Comparison of ENCODE assay signal across 15 cellular contexts in genomic region chr11:15157181-15157580, GRCh38. TPM values are rescaled to one million over a fixed set of nuclear protein-coding genes. Genes with fewer than 3 reads are reported as not detected.
DNase-seq lines count a peak whose midpoint lies in the region; ATAC-seq and TF ChIP-seq lines count a peak whose summit lies in the region.
"Had no signal": no experiment of that assay in that cellular context is flagged by ENCODE, and none has a peak within 500 bp of the region (broad histone marks: within the 10 kb centered on the region; RNA-seq: fewer than 3 reads in every experiment).

No MANE protein-coding gene starts in this region.

- H3K27me3 ChIP-seq in RWPE2 (ENCODE audit: insufficient read depth, poor library complexity, severe bottlenecking) = no peaks in the 10 kb centered on the region
- H3K27me3 ChIP-seq in tibial artery = no peaks in the 10 kb centered on the region
- H3K27me3 ChIP-seq: adrenal gland had no signal

- DNase-seq in EH (ENCODE audit: low read depth) = peak; percentile 92
- no peak for DNase-seq in RWPE2 (ENCODE audit: low spot score)
- peak; percentile 99 for DNase-seq in fibroblast of mammary gland (ENCODE audit: low read depth)
- peak; percentile 96 for DNase-seq in renal cortical epithelial cell (ENCODE audit: low read depth)
- no peak for DNase-seq in mesenteric fat pad (ENCODE audit: low spot score)
- no peak for DNase-seq in RKO (ENCODE audit: low spot score)
- DNase-seq in ureter (ENCODE audit: low spot score) = no peak
- no peak for DNase-seq in tibial artery
- DNase-seq: adrenal gland, dorsolateral prefrontal cortex, kidney, NCI-H1105 had no signal

- TF ChIP-seq CTCF in RWPE2 (IDR thresholded peaks at IDR 0.05; ENCODE audit: poor library complexity, severe bottlenecking) (no peak), fibroblast of mammary gland (conservative IDR thresholded peaks at IDR 0.05; ENCODE audit: control insufficient read depth, insufficient read depth, low read depth, low read length) (no peak), tibial artery (IDR thresholded peaks at IDR 0.05) (no peak)

- H3K27ac ChIP-seq in RWPE2 (ENCODE audit: poor library complexity, severe bottlenecking) (peak overlapping the region; percentile 11), tibial artery (no peak overlapping the region)
- H3K27ac ChIP-seq: adrenal gland, dorsolateral prefrontal cortex, prostate gland had no signal

- H3K4me3 ChIP-seq in RWPE2 (ENCODE audit: severe bottlenecking) (no peak overlapping the region), fibroblast of mammary gland (ENCODE audit: control insufficient read depth, low read depth, low read length) (no peak overlapping the region), tibial artery (no peak overlapping the region)
- H3K4me3 ChIP-seq: adrenal gland, dorsolateral prefrontal cortex, prostate gland had no signal

- no peaks in the 10 kb centered on the region for H3K9me3 ChIP-seq in RWPE2 (ENCODE audit: severe bottlenecking)
- no peaks in the 10 kb centered on the region for H3K9me3 ChIP-seq in tibial artery
- H3K9me3 ChIP-seq: adrenal gland, prostate gland had no signal

- peak; percentile 74 for ATAC-seq in RWPE2 (ENCODE audit: low read depth)
- ATAC-seq: activated CD4-positive, CD25-positive, alpha-beta regulatory T cell treated with anti-CD3 and anti-CD28 coated beads, Interleukin-2, amount 50 U/mL, for 24 hours had no signal

- H3K4me1 ChIP-seq in RWPE2 (ENCODE audit: insufficient read depth, poor library complexity, severe bottlenecking) (peaks cover 16% of the 10 kb centered on the region), tibial artery (no peaks in the 10 kb centered on the region)
- H3K4me1 ChIP-seq: adrenal gland, prostate gland had no signal

- H3K36me3 ChIP-seq in RWPE2 (ENCODE audit: low read depth) = no peaks in the 10 kb centered on the region
- no peaks in the 10 kb centered on the region for H3K36me3 ChIP-seq in tibial artery
- H3K36me3 ChIP-seq: adrenal gland, prostate gland had no signal

- intact Hi-C loops in tibial artery (cut with DNase I; ENCODE audit: low total_unique reads) = no loop called here

RNA-seq across cellular contexts. Expression of gene INSC, which starts 42.5 kb away (rescaled TPM):
- total RNA-seq in renal cortical epithelial cell = 0.15 and 0.52 TPM in 2 replicates
- not detected for total RNA-seq in mesenteric fat pad
- total RNA-seq in ureter = 1.7 TPM
- total RNA-seq: temporal lobe had no signal

Comparison
In these comparisons a context has a peak if more than half of its experiments do, and no peak if none do; other contexts are left out.
1. DNase-seq: peak in EH (single experiment), fibroblast of mammary gland (single experiment) and renal cortical epithelial cell (single experiment); none in RWPE2 (single experiment), mesenteric fat pad (single experiment), RKO (single experiment), ureter (single experiment) and tibial artery (0 of 2).